In the genomic region with DNA sequence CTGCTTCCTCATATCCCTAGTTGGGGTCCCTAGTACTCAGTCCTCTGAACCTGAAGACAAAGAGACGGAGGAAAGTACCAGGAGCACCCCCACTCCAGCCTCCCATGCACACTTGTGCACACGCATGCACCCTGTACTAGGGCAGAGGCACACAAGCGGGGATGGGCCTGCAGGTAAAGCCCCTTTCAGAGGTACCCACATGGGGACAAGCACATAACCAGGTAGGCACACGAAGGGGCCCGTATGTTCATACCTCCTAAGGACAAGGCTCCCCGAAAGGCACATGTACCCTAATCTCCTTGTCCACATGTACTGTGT, we compare ENCODE assay signal across 14 cellular contexts. TPM values are rescaled to one million over a fixed set of nuclear protein-coding genes. Genes with fewer than 3 reads are reported as not detected.
DNase-seq lines count a peak whose midpoint lies in the region; ATAC-seq, FAIRE-seq and TF ChIP-seq lines count a peak whose summit lies in the region.
"Had no signal": no experiment of that assay in that cellular context is flagged by ENCODE, and none has a peak within 500 bp of the region (broad histone marks: within the 10 kb centered on the region; RNA-seq: fewer than 3 reads in every experiment).

No MANE protein-coding gene starts in this region.

- intact Hi-C loops in A673 (cut with micrococcal nuclease; ENCODE audit: unreplicated experiment) = no loop called here
- intact Hi-C loops in Calu3 (cut with micrococcal nuclease; ENCODE audit: unreplicated experiment) = no loop called here
- intact Hi-C loops in activated T-helper 2 cell treated with anti-CD3 and anti-CD28 coated beads, Interferon-gamma antibody, Interleukin-2, Interleukin-4, amounts not matched to agents 10 μg/mL and 5 μg/mL and 100 μg/mL, durations not matched to agents 14 hours and 24 hours and 36 hours (cut with micrococcal nuclease) = no loop called here
- intact Hi-C loops in HepG2 (cut with micrococcal nuclease; ENCODE audit: unreplicated experiment) = no loop called here

- H3K4me1 ChIP-seq in A673 (ENCODE audit: insufficient read depth, low read length, poor library complexity, severe bottlenecking) = peaks cover 8% of the 10 kb centered on the region
- H3K4me1 ChIP-seq in HepG2 (ENCODE audit: insufficient read depth, low read length) = peaks cover 37% of the 10 kb centered on the region

- ATAC-seq in HepG2 = no peak
- no peak for ATAC-seq in GM19467 (IDR thresholded peaks at IDR 0.05; ENCODE audit: unreplicated experiment)
- ATAC-seq in HG03280 (IDR thresholded peaks at IDR 0.05; ENCODE audit: unreplicated experiment) = no peak
- ATAC-seq: mucosa of descending colon, right lobe of liver had no signal

- WGBS in HepG2 (ENCODE audit: low lambda C conversion rate) = 42% methylated on average over 6 of the region's 6 CpGs

- no peaks in the 10 kb centered on the region for H4K20me1 ChIP-seq in HepG2 (ENCODE audit: insufficient read depth, low read length)

- in situ Hi-C loops in HepG2 (cut with HindIII; ENCODE audit: extremely low pct_ligation_motif_present, low pct_unique_long_range_greater_than_20kb) = loop anchor here (5.0 kb wide), 1 partner anchor 66 kb away; no protein-coding TSS in a partner anchor

- TF ChIP-seq EP300 in HepG2 (IDR thresholded peaks at IDR 0.05; ENCODE audit: low read depth in 2 of 2, low read length in 2 of 2) = no peak
- TF ChIP-seq EP300 in HepG2 (CRISPR knock-in tag; IDR thresholded peaks at IDR 0.05; ENCODE audit: borderline replicate concordance) = no peak

- CTCF ChIA-PET in A673 (lab: Charles Lee) (interaction anchor here (0.6 kb wide), 1 partner anchor 33 kb away, joined by 4 read pairs; no protein-coding TSS in a partner anchor), Calu3 (lab: Charles Lee) (no interaction called here), HepG2 (lab: Yijun Ruan, JAX; ENCODE audit: low intra/inter-chr PET ratio, low total read pairs) (no interaction called here)

- DNase-seq in A673 (ENCODE audit: low spot score) (no peak), Calu3 (no peak), HepG2 (ENCODE audit: low spot score) (no peak), NCI-H2227 (lab: John Stamatoyannopoulos, UW; ENCODE audit: unreplicated experiment) (no peak), mesenteric fat pad (ENCODE audit: low spot score) (no peak)
- no peak for DNase-seq in activated T-helper 2 cell treated with anti-CD3 and anti-CD28 coated beads, Interferon-gamma antibody, Interleukin-2, Interleukin-4, amounts not matched to agents 10 μg/mL and 5 μg/mL and 100 μg/mL, durations not matched to agents 14 hours and 24 hours and 36 hours (ENCODE audit: low spot score)
- DNase-seq: activated CD4-positive, alpha-beta T cell treated with anti-CD3 and anti-CD28 coated beads, Interleukin-2, amount 50 U/mL, for 48 hours; dermis blood vessel endothelial cell; mucosa of descending colon had no signal

- H3K4me1 Mint-ChIP-seq in Calu3 (ENCODE audit: low read depth, unreplicated experiment) = peaks cover 9% of the 10 kb centered on the region
- peaks cover 14% of the 10 kb centered on the region for H3K4me1 Mint-ChIP-seq in activated T-helper 2 cell treated with anti-CD3 and anti-CD28 coated beads, Interferon-gamma antibody, Interleukin-2, Interleukin-4, amounts not matched to agents 10 μg/mL and 5 μg/mL and 100 μg/mL, durations not matched to agents 14 hours and 24 hours and 36 hours (ENCODE audit: low read depth)

- peaks cover 6% of the 10 kb centered on the region for H3K36me3 Mint-ChIP-seq in Calu3 (ENCODE audit: insufficient read depth, unreplicated experiment)
- no peaks in the 10 kb centered on the region for H3K36me3 Mint-ChIP-seq in activated T-helper 2 cell treated with anti-CD3 and anti-CD28 coated beads, Interferon-gamma antibody, Interleukin-2, Interleukin-4, amounts not matched to agents 10 μg/mL and 5 μg/mL and 100 μg/mL, durations not matched to agents 14 hours and 24 hours and 36 hours (ENCODE audit: low read depth)

- no peak for TF ChIP-seq POLR2A in HepG2 (IDR thresholded peaks at IDR 0.05; ENCODE audit: insufficient read depth in 1 of 2, low read depth in 2 of 2, low read length in 2 of 2)

- H3K4me2 ChIP-seq in HepG2 (ENCODE audit: low read depth, low read length) = no peak overlapping the region

- H3K4me3 ChIP-seq in A673 (ENCODE audit: low read depth, low read length, poor library complexity, severe bottlenecking) (peak overlapping the region; percentile 53), HepG2 (replicated peaks in 1 of 3; ENCODE audit: insufficient read depth in 1 of 3, low read depth in 2 of 3, low read length in 3 of 3) (no peak overlapping the region)
- H3K4me3 ChIP-seq: mucosa of descending colon had no signal

- H3K36me3 ChIP-seq in A673 (ENCODE audit: insufficient read depth, low read length, poor library complexity, severe bottlenecking) (no peaks in the 10 kb centered on the region), HepG2 (replicated peaks in 1 of 2; ENCODE audit: control insufficient read depth in 1 of 2, insufficient read depth in 2 of 2, low read length in 2 of 2) (no peaks in the 10 kb centered on the region)
- H3K36me3 ChIP-seq: right lobe of liver had no signal

- H3K27ac Mint-ChIP-seq in Calu3 (ENCODE audit: unreplicated experiment) = no peak overlapping the region
- H3K27ac Mint-ChIP-seq in activated T-helper 2 cell treated with anti-CD3 and anti-CD28 coated beads, Interferon-gamma antibody, Interleukin-2, Interleukin-4, amounts not matched to agents 10 μg/mL and 5 μg/mL and 100 μg/mL, durations not matched to agents 14 hours and 24 hours and 36 hours = no peak overlapping the region

- H3K27ac ChIP-seq in A673 (ENCODE audit: low read depth, low read length, poor library complexity, severe bottlenecking) (no peak overlapping the region), HepG2 (ENCODE audit: extremely low read length, insufficient read depth, low read length) (no peak overlapping the region)
- H3K27ac ChIP-seq: C4-2B, right lobe of liver had no signal

- peaks cover 88% of the 10 kb centered on the region for H3K27me3 Mint-ChIP-seq in Calu3 (ENCODE audit: unreplicated experiment)
- peaks cover 53% of the 10 kb centered on the region for H3K27me3 Mint-ChIP-seq in activated T-helper 2 cell treated with anti-CD3 and anti-CD28 coated beads, Interferon-gamma antibody, Interleukin-2, Interleukin-4, amounts not matched to agents 10 μg/mL and 5 μg/mL and 100 μg/mL, durations not matched to agents 14 hours and 24 hours and 36 hours (ENCODE audit: low read depth)

- H3K79me2 ChIP-seq in HepG2 (ENCODE audit: insufficient read depth, low read length) = no peaks in the 10 kb centered on the region

- H3K9me3 Mint-ChIP-seq in Calu3 (ENCODE audit: low read depth, unreplicated experiment) = no peaks in the 10 kb centered on the region
- no peaks in the 10 kb centered on the region for H3K9me3 Mint-ChIP-seq in activated T-helper 2 cell treated with anti-CD3 and anti-CD28 coated beads, Interferon-gamma antibody, Interleukin-2, Interleukin-4, amounts not matched to agents 10 μg/mL and 5 μg/mL and 100 μg/mL, durations not matched to agents 14 hours and 24 hours and 36 hours

- FAIRE-seq in HepG2 (lab: Jason Lieb, UNC) = no peak

- H3K27me3 ChIP-seq in A673 (replicated peaks; ENCODE audit: insufficient read depth, low read depth, low read length, poor library complexity) = no peaks in the 10 kb centered on the region
- peaks cover 22 to 72% of the 10 kb centered on the region in 2 experiments for H3K27me3 ChIP-seq in HepG2 (ENCODE audit: control insufficient read depth in 1 of 2, insufficient read depth in 2 of 2, low read length in 2 of 2)

- H2AFZ ChIP-seq in HepG2 (ENCODE audit: low read length) = no peak overlapping the region

- H3K9me3 ChIP-seq in A673 (ENCODE audit: low read depth, low read length, poor library complexity, severe bottlenecking) (no peaks in the 10 kb centered on the region), HepG2 (ENCODE audit: low read length) (no peaks in the 10 kb centered on the region)
- H3K9me3 ChIP-seq: mucosa of descending colon, right lobe of liver had no signal

- POLR2A ChIA-PET in A673 (lab: Charles Lee; ENCODE audit: low non-redundant PET) = no interaction called here
- POLR2A ChIA-PET in HepG2 (lab: Yijun Ruan, JAX) = no interaction called here

- H3K9ac ChIP-seq in HepG2 (ENCODE audit: insufficient read depth, low read depth, low read length) = no peak overlapping the region

- TF ChIP-seq RAD21 in HepG2 (CRISPR knock-in tag; IDR thresholded peaks at IDR 0.05) = no peak

- no TSS peak for BruUV-seq in A673 (replicated peaks; lab: Mats Ljungman, UMichigan)
- no TSS peak for BruUV-seq in Calu3 (replicated peaks; lab: Mats Ljungman, UMichigan)
- BruUV-seq in HepG2 (replicated peaks; lab: Mats Ljungman, UMichigan) = no TSS peak

- H3K4me3 Mint-ChIP-seq in Calu3 (ENCODE audit: low read depth, unreplicated experiment) = peak overlapping the region; percentile 29
- peak overlapping the region; percentile 43 for H3K4me3 Mint-ChIP-seq in activated T-helper 2 cell treated with anti-CD3 and anti-CD28 coated beads, Interferon-gamma antibody, Interleukin-2, Interleukin-4, amounts not matched to agents 10 μg/mL and 5 μg/mL and 100 μg/mL, durations not matched to agents 14 hours and 24 hours and 36 hours (ENCODE audit: low read depth)

- TF ChIP-seq CTCF in A673 (conservative IDR thresholded peaks at IDR 0.05; ENCODE audit: low read depth, low read length) = no peak
- no peak for TF ChIP-seq CTCF in Calu3 (IDR thresholded peaks at IDR 0.05; ENCODE audit: unreplicated experiment)
- no peak for TF ChIP-seq CTCF in HepG2 (CRISPR knock-in tag; IDR thresholded peaks at IDR 0.05)

RNA-seq across cellular contexts. Expression of a gene that starts 1.1 kb away (rescaled TPM):
- total RNA-seq in A673 (2021) (8.7 and 9.9 TPM in 2 replicates), Calu3 (2022) (0.12 TPM in 1 of 2 replicates, not detected in the other), HepG2 (2016; rRNA removed; fragmentation: Illumina TruSeq; extraction: Trizol) (not detected in 2 replicates), mesenteric fat pad (not detected)
- total RNA-seq in activated T-helper 2 cell treated with anti-CD3 and anti-CD28 coated beads, Interferon-gamma antibody, Interleukin-2, Interleukin-4, amounts not matched to agents 10 μg/mL and 5 μg/mL and 100 μg/mL, durations not matched to agents 14 hours and 24 hours and 36 hours = 0.05 TPM in 1 of 2 replicates, not detected in the other
- not detected in 2 replicates for total RNA-seq in HepG2 (2016; cell fraction: cytosol; rRNA removed; fragmentation: Illumina TruSeq; extraction: Trizol; ENCODE audit: low read depth)
- 0.06 TPM in 1 of 2 replicates, not detected in the other for total RNA-seq in HepG2 (2016; cell fraction: insoluble cytoplasmic fraction; rRNA removed; fragmentation: Illumina TruSeq; extraction: Trizol)
- total RNA-seq in HepG2 (2016; cell fraction: membrane; rRNA removed; fragmentation: Illumina TruSeq; extraction: Trizol) = not detected in 2 replicates
- not detected in 2 replicates for total RNA-seq in HepG2 (2016; cell fraction: nucleus; rRNA removed; fragmentation: Illumina TruSeq; extraction: Trizol)
- 0.01 TPM in 1 of 2 replicates, not detected in the other for polyA plus RNA-seq in HepG2 (2011; rRNA removed)
- 0.01 TPM in 1 of 2 replicates, not detected in the other for polyA plus RNA-seq in HepG2 (2011; cell fraction: cytosol; rRNA removed)
- 0.02 TPM in 1 of 2 replicates, not detected in the other for polyA plus RNA-seq in HepG2 (2011; cell fraction: nucleus; rRNA removed)
- polyA plus RNA-seq in HepG2 (2012) = 0.19 TPM in 2 replicates
- polyA plus RNA-seq in HepG2 (2016; cell fraction: cytosol; fragmentation: Illumina TruSeq; extraction: Trizol; ENCODE audit: low read depth) = not detected in 2 replicates
- not detected in 2 replicates for polyA plus RNA-seq in HepG2 (2016; cell fraction: insoluble cytoplasmic fraction; fragmentation: Illumina TruSeq; extraction: Trizol; ENCODE audit: low read depth)
- not detected in 2 replicates for polyA plus RNA-seq in HepG2 (2016; cell fraction: membrane; fragmentation: Illumina TruSeq; extraction: Trizol; ENCODE audit: low read depth)
- polyA plus RNA-seq in HepG2 (2016; cell fraction: nucleus; fragmentation: Illumina TruSeq; extraction: Trizol; ENCODE audit: insufficient read depth, low read depth) = not detected in 2 replicates
- not detected in 2 replicates for polyA minus RNA-seq in HepG2 (2011; rRNA and poly(A)+ RNA removed; ENCODE audit: low replicate concordance)
- polyA minus RNA-seq in HepG2 (2011; cell fraction: cytosol; rRNA and poly(A)+ RNA removed) = not detected in 2 replicates
- polyA minus RNA-seq in HepG2 (2011; cell fraction: nucleus; rRNA and poly(A)+ RNA removed) = not detected in 2 replicates
- total RNA-seq: dermis blood vessel endothelial cell, right lobe of liver, subcutaneous adipose tissue had no signal

RNA-seq across cellular contexts. Expression of a gene that starts 6.0 kb away (rescaled TPM):
- total RNA-seq in A673 (2021) (5.2 and 10.5 TPM in 2 replicates), Calu3 (2022) (32.7 and 37.8 TPM in 2 replicates), HepG2 (2016; rRNA removed; fragmentation: Illumina TruSeq; extraction: Trizol) (14.5 and 15.0 TPM in 2 replicates), mesenteric fat pad (6.6 TPM)
- 23.8 and 25.1 TPM in 2 replicates for total RNA-seq in activated T-helper 2 cell treated with anti-CD3 and anti-CD28 coated beads, Interferon-gamma antibody, Interleukin-2, Interleukin-4, amounts not matched to agents 10 μg/mL and 5 μg/mL and 100 μg/mL, durations not matched to agents 14 hours and 24 hours and 36 hours
- total RNA-seq in HepG2 (2016; cell fraction: cytosol; rRNA removed; fragmentation: Illumina TruSeq; extraction: Trizol; ENCODE audit: low read depth) = 5.3 and 5.4 TPM in 2 replicates
- total RNA-seq in HepG2 (2016; cell fraction: insoluble cytoplasmic fraction; rRNA removed; fragmentation: Illumina TruSeq; extraction: Trizol) = 15.7 and 16.3 TPM in 2 replicates
- 10.7 and 10.8 TPM in 2 replicates for total RNA-seq in HepG2 (2016; cell fraction: membrane; rRNA removed; fragmentation: Illumina TruSeq; extraction: Trizol)
- total RNA-seq in HepG2 (2016; cell fraction: nucleus; rRNA removed; fragmentation: Illumina TruSeq; extraction: Trizol) = 8.5 and 11.8 TPM in 2 replicates
- polyA plus RNA-seq in HepG2 (2011; rRNA removed) = 6.7 and 8.5 TPM in 2 replicates
- 7.7 and 9.3 TPM in 2 replicates for polyA plus RNA-seq in HepG2 (2011; cell fraction: cytosol; rRNA removed)
- 11.7 and 15.6 TPM in 2 replicates for polyA plus RNA-seq in HepG2 (2011; cell fraction: nucleus; rRNA removed)
- polyA plus RNA-seq in HepG2 (2012) = 7.1 TPM in 2 replicates
- 3.3 and 4.0 TPM in 2 replicates for polyA plus RNA-seq in HepG2 (2016; cell fraction: cytosol; fragmentation: Illumina TruSeq; extraction: Trizol; ENCODE audit: low read depth)
- 14.6 and 14.8 TPM in 2 replicates for polyA plus RNA-seq in HepG2 (2016; cell fraction: insoluble cytoplasmic fraction; fragmentation: Illumina TruSeq; extraction: Trizol; ENCODE audit: low read depth)
- polyA plus RNA-seq in HepG2 (2016; cell fraction: membrane; fragmentation: Illumina TruSeq; extraction: Trizol; ENCODE audit: low read depth) = 5.7 and 7.3 TPM in 2 replicates
- polyA plus RNA-seq in HepG2 (2016; cell fraction: nucleus; fragmentation: Illumina TruSeq; extraction: Trizol; ENCODE audit: insufficient read depth, low read depth) = 14.2 and 16.3 TPM in 2 replicates
- polyA minus RNA-seq in HepG2 (2011; rRNA and poly(A)+ RNA removed; ENCODE audit: low replicate concordance) = 3.3 and 10.9 TPM in 2 replicates
- polyA minus RNA-seq in HepG2 (2011; cell fraction: cytosol; rRNA and poly(A)+ RNA removed) = 4.6 and 6.2 TPM in 2 replicates
- 4.5 and 8.3 TPM in 2 replicates for polyA minus RNA-seq in HepG2 (2011; cell fraction: nucleus; rRNA and poly(A)+ RNA removed)

RNA-seq across cellular contexts. Expression of a gene that starts 14.0 kb away (rescaled TPM):
- total RNA-seq in A673 (2021) (45.8 and 52.0 TPM in 2 replicates), Calu3 (2022) (129 and 143 TPM in 2 replicates), HepG2 (2016; rRNA removed; fragmentation: Illumina TruSeq; extraction: Trizol) (34.9 and 61.1 TPM in 2 replicates), mesenteric fat pad (27.4 TPM)
- total RNA-seq in activated T-helper 2 cell treated with anti-CD3 and anti-CD28 coated beads, Interferon-gamma antibody, Interleukin-2, Interleukin-4, amounts not matched to agents 10 μg/mL and 5 μg/mL and 100 μg/mL, durations not matched to agents 14 hours and 24 hours and 36 hours = 27.6 and 29.6 TPM in 2 replicates
- total RNA-seq in HepG2 (2016; cell fraction: cytosol; rRNA removed; fragmentation: Illumina TruSeq; extraction: Trizol; ENCODE audit: low read depth) = 21.2 and 24.1 TPM in 2 replicates
- total RNA-seq in HepG2 (2016; cell fraction: insoluble cytoplasmic fraction; rRNA removed; fragmentation: Illumina TruSeq; extraction: Trizol) = 35.1 and 62.8 TPM in 2 replicates
- total RNA-seq in HepG2 (2016; cell fraction: membrane; rRNA removed; fragmentation: Illumina TruSeq; extraction: Trizol) = 44.9 and 53.8 TPM in 2 replicates
- total RNA-seq in HepG2 (2016; cell fraction: nucleus; rRNA removed; fragmentation: Illumina TruSeq; extraction: Trizol) = 56.1 and 63.9 TPM in 2 replicates
- polyA plus RNA-seq in HepG2 (2011; rRNA removed) = 148 and 168 TPM in 2 replicates
- 139 and 176 TPM in 2 replicates for polyA plus RNA-seq in HepG2 (2011; cell fraction: cytosol; rRNA removed)
- polyA plus RNA-seq in HepG2 (2011; cell fraction: nucleus; rRNA removed) = 99.4 and 112 TPM in 2 replicates
- polyA plus RNA-seq in HepG2 (2012) = 54.8 and 61.1 TPM in 2 replicates
- 26.8 and 34.1 TPM in 2 replicates for polyA plus RNA-seq in HepG2 (2016; cell fraction: cytosol; fragmentation: Illumina TruSeq; extraction: Trizol; ENCODE audit: low read depth)
- polyA plus RNA-seq in HepG2 (2016; cell fraction: insoluble cytoplasmic fraction; fragmentation: Illumina TruSeq; extraction: Trizol; ENCODE audit: low read depth) = 41.4 and 43.9 TPM in 2 replicates
- 45.2 and 53.5 TPM in 2 replicates for polyA plus RNA-seq in HepG2 (2016; cell fraction: membrane; fragmentation: Illumina TruSeq; extraction: Trizol; ENCODE audit: low read depth)
- polyA plus RNA-seq in HepG2 (2016; cell fraction: nucleus; fragmentation: Illumina TruSeq; extraction: Trizol; ENCODE audit: insufficient read depth, low read depth) = 95.9 and 97.5 TPM in 2 replicates
- polyA minus RNA-seq in HepG2 (2011; rRNA and poly(A)+ RNA removed; ENCODE audit: low replicate concordance) = 148 and 221 TPM in 2 replicates
- polyA minus RNA-seq in HepG2 (2011; cell fraction: cytosol; rRNA and poly(A)+ RNA removed) = 47.0 and 47.4 TPM in 2 replicates
- polyA minus RNA-seq in HepG2 (2011; cell fraction: nucleus; rRNA and poly(A)+ RNA removed) = 26.1 and 26.9 TPM in 2 replicates

RNA-seq across cellular contexts. Expression of a gene that starts 24.5 kb away (rescaled TPM):
- 1,472 and 1,581 TPM in 2 replicates for total RNA-seq in A673 (2021)
- 2,072 and 2,073 TPM in 2 replicates for total RNA-seq in Calu3 (2022)
- total RNA-seq in activated T-helper 2 cell treated with anti-CD3 and anti-CD28 coated beads, Interferon-gamma antibody, Interleukin-2, Interleukin-4, amounts not matched to agents 10 μg/mL and 5 μg/mL and 100 μg/mL, durations not matched to agents 14 hours and 24 hours and 36 hours = 2,402 and 2,404 TPM in 2 replicates
- 1,472 and 2,212 TPM in 2 replicates for total RNA-seq in HepG2 (2016; rRNA removed; fragmentation: Illumina TruSeq; extraction: Trizol)
- 123 and 155 TPM in 2 replicates for total RNA-seq in HepG2 (2016; cell fraction: cytosol; rRNA removed; fragmentation: Illumina TruSeq; extraction: Trizol; ENCODE audit: low read depth)
- 1,508 and 1,964 TPM in 2 replicates for total RNA-seq in HepG2 (2016; cell fraction: insoluble cytoplasmic fraction; rRNA removed; fragmentation: Illumina TruSeq; extraction: Trizol)
- 383 and 490 TPM in 2 replicates for total RNA-seq in HepG2 (2016; cell fraction: membrane; rRNA removed; fragmentation: Illumina TruSeq; extraction: Trizol)
- 1,014 and 1,081 TPM in 2 replicates for total RNA-seq in HepG2 (2016; cell fraction: nucleus; rRNA removed; fragmentation: Illumina TruSeq; extraction: Trizol)
- 1,076 and 1,325 TPM in 2 replicates for polyA plus RNA-seq in HepG2 (2011; rRNA removed)
- 1,072 and 1,224 TPM in 2 replicates for polyA plus RNA-seq in HepG2 (2011; cell fraction: cytosol; rRNA removed)
- polyA plus RNA-seq in HepG2 (2011; cell fraction: nucleus; rRNA removed) = 279 and 406 TPM in 2 replicates
- polyA plus RNA-seq in HepG2 (2012) = 1,683 and 1,883 TPM in 2 replicates
- polyA plus RNA-seq in HepG2 (2016; cell fraction: cytosol; fragmentation: Illumina TruSeq; extraction: Trizol; ENCODE audit: low read depth) = 155 and 188 TPM in 2 replicates
- polyA plus RNA-seq in HepG2 (2016; cell fraction: insoluble cytoplasmic fraction; fragmentation: Illumina TruSeq; extraction: Trizol; ENCODE audit: low read depth) = 2,023 and 2,380 TPM in 2 replicates
- polyA plus RNA-seq in HepG2 (2016; cell fraction: membrane; fragmentation: Illumina TruSeq; extraction: Trizol; ENCODE audit: low read depth) = 336 and 456 TPM in 2 replicates
- 1,245 and 1,272 TPM in 2 replicates for polyA plus RNA-seq in HepG2 (2016; cell fraction: nucleus; fragmentation: Illumina TruSeq; extraction: Trizol; ENCODE audit: insufficient read depth, low read depth)
- 1,001 and 1,123 TPM in 2 replicates for polyA minus RNA-seq in HepG2 (2011; rRNA and poly(A)+ RNA removed; ENCODE audit: low replicate concordance)
- 1,091 and 1,101 TPM in 2 replicates for polyA minus RNA-seq in HepG2 (2011; cell fraction: cytosol; rRNA and poly(A)+ RNA removed)
- polyA minus RNA-seq in HepG2 (2011; cell fraction: nucleus; rRNA and poly(A)+ RNA removed) = 271 and 440 TPM in 2 replicates
- total RNA-seq in mesenteric fat pad = 630 TPM

RNA-seq across cellular contexts. Expression of a gene that starts 41.8 kb away (rescaled TPM):
- total RNA-seq in A673 (2021) (25.0 and 26.8 TPM in 2 replicates), Calu3 (2022) (37.5 and 41.8 TPM in 2 replicates), HepG2 (2016; rRNA removed; fragmentation: Illumina TruSeq; extraction: Trizol) (13.7 and 24.1 TPM in 2 replicates), mesenteric fat pad (8.1 TPM)
- total RNA-seq in activated T-helper 2 cell treated with anti-CD3 and anti-CD28 coated beads, Interferon-gamma antibody, Interleukin-2, Interleukin-4, amounts not matched to agents 10 μg/mL and 5 μg/mL and 100 μg/mL, durations not matched to agents 14 hours and 24 hours and 36 hours = 21.6 and 22.9 TPM in 2 replicates
- 6.5 and 8.6 TPM in 2 replicates for total RNA-seq in HepG2 (2016; cell fraction: cytosol; rRNA removed; fragmentation: Illumina TruSeq; extraction: Trizol; ENCODE audit: low read depth)
- 10.9 and 25.7 TPM in 2 replicates for total RNA-seq in HepG2 (2016; cell fraction: insoluble cytoplasmic fraction; rRNA removed; fragmentation: Illumina TruSeq; extraction: Trizol)
- 4.5 and 4.6 TPM in 2 replicates for total RNA-seq in HepG2 (2016; cell fraction: membrane; rRNA removed; fragmentation: Illumina TruSeq; extraction: Trizol)
- total RNA-seq in HepG2 (2016; cell fraction: nucleus; rRNA removed; fragmentation: Illumina TruSeq; extraction: Trizol) = 23.2 and 25.2 TPM in 2 replicates
- polyA plus RNA-seq in HepG2 (2011; rRNA removed) = 7.5 and 8.3 TPM in 2 replicates
- 4.3 and 6.6 TPM in 2 replicates for polyA plus RNA-seq in HepG2 (2011; cell fraction: cytosol; rRNA removed)
- 17.7 and 21.8 TPM in 2 replicates for polyA plus RNA-seq in HepG2 (2011; cell fraction: nucleus; rRNA removed)
- 4.8 and 6.1 TPM in 2 replicates for polyA plus RNA-seq in HepG2 (2012)
- polyA plus RNA-seq in HepG2 (2016; cell fraction: cytosol; fragmentation: Illumina TruSeq; extraction: Trizol; ENCODE audit: low read depth) = 0.89 and 0.94 TPM in 2 replicates
- 7.2 and 9.1 TPM in 2 replicates for polyA plus RNA-seq in HepG2 (2016; cell fraction: insoluble cytoplasmic fraction; fragmentation: Illumina TruSeq; extraction: Trizol; ENCODE audit: low read depth)
- polyA plus RNA-seq in HepG2 (2016; cell fraction: membrane; fragmentation: Illumina TruSeq; extraction: Trizol; ENCODE audit: low read depth) = 1.7 and 1.8 TPM in 2 replicates
- polyA plus RNA-seq in HepG2 (2016; cell fraction: nucleus; fragmentation: Illumina TruSeq; extraction: Trizol; ENCODE audit: insufficient read depth, low read depth) = 27.7 and 30.3 TPM in 2 replicates
- 19.5 and 27.4 TPM in 2 replicates for polyA minus RNA-seq in HepG2 (2011; rRNA and poly(A)+ RNA removed; ENCODE audit: low replicate concordance)
- 5.3 and 5.6 TPM in 2 replicates for polyA minus RNA-seq in HepG2 (2011; cell fraction: cytosol; rRNA and poly(A)+ RNA removed)
- 24.0 and 26.8 TPM in 2 replicates for polyA minus RNA-seq in HepG2 (2011; cell fraction: nucleus; rRNA and poly(A)+ RNA removed)
